14 cellular contexts compared by ENCODE assay signal in genomic region chr15:55279100-55279745, GRCh38. TPM values are rescaled to one million over a fixed set of nuclear protein-coding genes. Genes with fewer than 3 reads are reported as not detected.
DNase-seq lines count a peak whose midpoint lies in the region; ATAC-seq, FAIRE-seq and TF ChIP-seq lines count a peak whose summit lies in the region.
"Had no signal": no experiment of that assay in that cellular context is flagged by ENCODE, and none has a peak within 500 bp of the region (broad histone marks: within the 10 kb centered on the region; RNA-seq: fewer than 3 reads in every experiment).

No MANE protein-coding gene starts in this region.

- H3K4me2 ChIP-seq in SK-N-SH (no peak overlapping the region), KMS-11 (peak overlapping the region; percentile 71), astrocyte (ENCODE audit: low read length) (peak overlapping the region; percentile 67)
- H3K4me2 ChIP-seq: GM23338 had no signal

- no peaks in the 10 kb centered on the region for H3K79me2 ChIP-seq in SK-N-SH (ENCODE audit: insufficient read depth)
- peaks cover 69% of the 10 kb centered on the region for H3K79me2 ChIP-seq in KMS-11 (ENCODE audit: insufficient read depth, low read depth)
- H3K79me2 ChIP-seq in astrocyte (ENCODE audit: insufficient read depth, low read length) = peaks cover 35% of the 10 kb centered on the region

- H3K9me3 ChIP-seq in SK-N-SH (no peaks in the 10 kb centered on the region), astrocyte (ENCODE audit: insufficient read depth, low read depth, low read length) (no peaks in the 10 kb centered on the region), neutrophil (no peaks in the 10 kb centered on the region), MG63 (no peaks in the 10 kb centered on the region)
- H3K9me3 ChIP-seq: esophagus squamous epithelium had no signal

- no peak for TF ChIP-seq EP300 in SK-N-SH (IDR thresholded peaks at IDR 0.05; ENCODE audit: borderline replicate concordance in 1 of 2, low read depth in 1 of 2, low read length in 1 of 2)

- peaks cover 5% of the 10 kb centered on the region for H3F3A ChIP-seq in SK-N-SH (replicated peaks; ENCODE audit: insufficient read depth)

- no peak for TF ChIP-seq RAD21 in SK-N-SH (IDR thresholded peaks at IDR 0.05; ENCODE audit: low read length)

- POLR2A ChIA-PET in SK-N-SH (lab: Yijun Ruan, JAX) = no interaction called here

- H3K9ac ChIP-seq in SK-N-SH (no peak overlapping the region), KMS-11 (peak overlapping the region; percentile 33), astrocyte (ENCODE audit: low read length) (no peak overlapping the region)

- TF ChIP-seq CTCF in SK-N-SH (IDR thresholded peaks at IDR 0.05) = no peak
- no peak for TF ChIP-seq CTCF in KMS-11 (conservative IDR thresholded peaks at IDR 0.05; ENCODE audit: low read depth, low read length)
- TF ChIP-seq CTCF in astrocyte (IDR thresholded peaks at IDR 0.05; ENCODE audit: insufficient read depth, low read depth, low read length) = no peak
- no peak for TF ChIP-seq CTCF in neutrophil (IDR thresholded peaks at IDR 0.05)

- H3K27me3 ChIP-seq in SK-N-SH (ENCODE audit: insufficient read depth) = no peaks in the 10 kb centered on the region
- no peaks in the 10 kb centered on the region for H3K27me3 ChIP-seq in KMS-11 (ENCODE audit: insufficient read depth, low read depth)
- H3K27me3 ChIP-seq in astrocyte (ENCODE audit: insufficient read depth, low read length) = no peaks in the 10 kb centered on the region
- H3K27me3 ChIP-seq in neutrophil = no peaks in the 10 kb centered on the region
- no peaks in the 10 kb centered on the region for H3K27me3 ChIP-seq in MG63
- H3K27me3 ChIP-seq: esophagus squamous epithelium had no signal

- H3K4me3 Mint-ChIP-seq in astrocyte (ENCODE audit: unreplicated experiment) = no peak overlapping the region
- H3K4me3 Mint-ChIP-seq: GM23338, mesothelial cell of epicardium had no signal

- ATAC-seq in SK-N-SH treated with all-trans-retinoic acid at 6 μM for 48 hours = no peak; the same call in 2 of the 3 replicates
- ATAC-seq: GM23338 had no signal

- TF ChIP-seq POLR2A in GM12891 (IDR thresholded peaks at IDR 0.05; ENCODE audit: low read depth, low read length) = no peak

- CTCF ChIA-PET in SK-N-SH (lab: Yijun Ruan, JAX) = interaction anchor here (0.8 to 1.0 kb wide), 2 partner anchors 12 to 24 kb away, joined by 3 to 4 read pairs; no protein-coding TSS in a partner anchor

- H3K36me3 ChIP-seq in SK-N-SH (replicated peaks in 1 of 2; ENCODE audit: control insufficient read depth in 1 of 2, insufficient read depth in 2 of 2, low read length in 1 of 2) (no peaks in the 10 kb centered on the region), KMS-11 (ENCODE audit: insufficient read depth) (no peaks in the 10 kb centered on the region), astrocyte (ENCODE audit: insufficient read depth, low read length) (no peaks in the 10 kb centered on the region), neutrophil (peaks cover 4% of the 10 kb centered on the region), MG63 (no peaks in the 10 kb centered on the region; the same call in 1 of the 2 replicates)

- no peaks in the 10 kb centered on the region for H3K36me3 Mint-ChIP-seq in astrocyte (ENCODE audit: low read depth, unreplicated experiment)
- H3K36me3 Mint-ChIP-seq: mesothelial cell of epicardium had no signal

- H3K27ac Mint-ChIP-seq in astrocyte (ENCODE audit: unreplicated experiment) = peak overlapping the region; percentile 93
- H3K27ac Mint-ChIP-seq: GM23338 had no signal

- H3K27me3 Mint-ChIP-seq in astrocyte (ENCODE audit: low read depth, unreplicated experiment) = no peaks in the 10 kb centered on the region

- H3K27ac ChIP-seq in SK-N-SH (ENCODE audit: low read depth in 2 of 2, low read length in 1 of 2) (peak overlapping the region; percentile 55 to 82; a peak in 3 of 4 replicates), KMS-11 (peak overlapping the region; percentile 89), astrocyte (ENCODE audit: low read depth, low read length) (peak overlapping the region; percentile 69), neutrophil (peak overlapping the region; percentile 96)
- H3K27ac ChIP-seq: 22Rv1 had no signal

- no peak for DNase-seq in SK-N-SH
- no peak for DNase-seq in astrocyte (ENCODE audit: low read depth)
- no peak for DNase-seq in MG63
- no peak for DNase-seq in GM12891 (ENCODE audit: insufficient read length, low spot score)
- DNase-seq in RKO (ENCODE audit: low spot score) = no peak
- DNase-seq: esophagus squamous epithelium, NCI-H1048, NCI-H446 had no signal

- H3K4me3 ChIP-seq in SK-N-SH (ENCODE audit: low read depth in 2 of 2, low read length in 1 of 2) (no peak overlapping the region), KMS-11 (IDR thresholded peaks at IDR 0.05; ENCODE audit: insufficient read depth, low read depth, low read length) (no peak overlapping the region), astrocyte (ENCODE audit: insufficient read depth, low read depth, low read length) (no peak overlapping the region), neutrophil (ENCODE audit: low read depth in 1 of 2, low read length in 1 of 2) (peak overlapping the region in 1 of 2 experiments; percentile 35), MG63 (no peak overlapping the region)
- H3K4me3 ChIP-seq: esophagus squamous epithelium, GM23338 had no signal

- H3K9me2 ChIP-seq in SK-N-SH = no peaks in the 10 kb centered on the region

- no peak for FAIRE-seq in astrocyte (lab: Jason Lieb, UNC)
- FAIRE-seq in GM12891 (lab: Jason Lieb, UNC) = no peak

- 50% methylated on average over 2 of the region's 2 CpGs for WGBS in SK-N-SH (ENCODE audit: low lambda C conversion rate)

- H3K4me1 Mint-ChIP-seq in astrocyte (ENCODE audit: low read depth, unreplicated experiment) = peaks cover 39% of the 10 kb centered on the region

- H3K9me3 Mint-ChIP-seq in astrocyte (ENCODE audit: unreplicated experiment) = no peaks in the 10 kb centered on the region
- H3K9me3 Mint-ChIP-seq: GM23338, mesothelial cell of epicardium had no signal

- no peaks in the 10 kb centered on the region for H4K20me1 ChIP-seq in SK-N-SH (ENCODE audit: insufficient read depth)
- no peaks in the 10 kb centered on the region for H4K20me1 ChIP-seq in KMS-11 (ENCODE audit: insufficient read depth)
- H4K20me1 ChIP-seq in astrocyte (ENCODE audit: insufficient read depth, low read length) = peaks cover 7% of the 10 kb centered on the region

- H2AFZ ChIP-seq in SK-N-SH (ENCODE audit: low read depth) (no peak overlapping the region), KMS-11 (ENCODE audit: low read depth) (no peak overlapping the region), astrocyte (ENCODE audit: low read depth, low read length) (no peak overlapping the region)
- H2AFZ ChIP-seq: GM23338 had no signal

- H3K4me1 ChIP-seq in SK-N-SH (ENCODE audit: control insufficient read depth in 1 of 2, insufficient read depth in 2 of 2, low read depth in 1 of 2, low read length in 1 of 2) (peaks cover 0 to 23% of the 10 kb centered on the region in 2 experiments; a peak in 2 of 4 replicates), KMS-11 (ENCODE audit: low read depth, poor library complexity, severe bottlenecking) (peaks cover 100% of the 10 kb centered on the region), astrocyte (ENCODE audit: insufficient read depth, low read length) (peaks cover 29% of the 10 kb centered on the region), neutrophil (ENCODE audit: control insufficient read depth in 1 of 2, insufficient read depth in 1 of 2, low read depth in 1 of 2, low read length in 1 of 2) (peaks cover 98% of the 10 kb centered on the region in 2 experiments)

TF ChIP-seq in SK-N-SH, 30 proteins besides CTCF, POLR2A, EP300 and RAD21 (continues in another document):
- TF ChIP-seq NRF1 (IDR thresholded peaks at IDR 0.05; ENCODE audit: low read depth, low read length) = no peak
- TF ChIP-seq ELF1 (IDR thresholded peaks at IDR 0.05) = no peak
- TF ChIP-seq FOXJ3 (CRISPR knock-in tag; IDR thresholded peaks at IDR 0.05) = no peak

TF ChIP-seq in SK-N-SH treated with all-trans-retinoic acid at 6 μM for 48 hours, 23 proteins besides CTCF, POLR2A, EP300 and RAD21 (continues in another document):
- no peak for TF ChIP-seq SNAI2 (CRISPR knock-in tag; IDR thresholded peaks at IDR 0.05)
- no peak for TF ChIP-seq ESRRG (CRISPR knock-in tag; IDR thresholded peaks at IDR 0.05)
- TF ChIP-seq CSDC2 (CRISPR knock-in tag; IDR thresholded peaks at IDR 0.05) = no peak
- no peak for TF ChIP-seq ZC3H10 (CRISPR knock-in tag; IDR thresholded peaks at IDR 0.05)
- TF ChIP-seq PPARA (CRISPR knock-in tag; IDR thresholded peaks at IDR 0.05; ENCODE audit: borderline replicate concordance) = no peak
- no peak for TF ChIP-seq ZNF8 (CRISPR knock-in tag; IDR thresholded peaks at IDR 0.05)
- TF ChIP-seq ZNF70 (CRISPR knock-in tag; IDR thresholded peaks at IDR 0.05) = no peak

TF ChIP-seq in GM12891, 5 proteins besides CTCF, POLR2A, EP300 and RAD21:
- TF ChIP-seq TAF1 (IDR thresholded peaks at IDR 0.05; ENCODE audit: low read depth, low read length) (no peak), POU2F2 (IDR thresholded peaks at IDR 0.05; ENCODE audit: low read depth, low read length) (no peak), SPI1 (IDR thresholded peaks at IDR 0.05; ENCODE audit: low read depth, low read length) (no peak), PAX5 (IDR thresholded peaks at IDR 0.05; ENCODE audit: insufficient read depth, low read length, severe bottlenecking) (no peak), POLR2AphosphoS5 (IDR thresholded peaks at IDR 0.05; ENCODE audit: low read depth, low read length) (no peak)

RNA-seq across cellular contexts. Expression of gene RAB27A, which starts 10.4 kb away (rescaled TPM):
- 9.6 and 11.0 TPM in 2 replicates for polyA plus RNA-seq in SK-N-SH (2012; rRNA removed)
- 16.1 and 17.9 TPM in 2 replicates for polyA plus RNA-seq in SK-N-SH (2012; cell fraction: cytosol; rRNA removed)
- 4.2 and 6.1 TPM in 2 replicates for polyA plus RNA-seq in SK-N-SH (2012; cell fraction: nucleus; rRNA removed)
- total RNA-seq in astrocyte = 17.8 and 18.8 TPM in 2 replicates
- 4.3 and 27.5 TPM in 2 replicates for total RNA-seq in MG63 (2014; rRNA removed; shearing (Covaris generic); ENCODE audit: low replicate concordance)
- 14.4 TPM for polyA plus RNA-seq in GM12891 (2012; ENCODE audit: low read depth, missing spikeins)

RNA-seq across cellular contexts. Expression of gene PIGBOS1, which starts 39.7 kb away (rescaled TPM):
- 18.2 and 23.6 TPM in 2 replicates for polyA plus RNA-seq in SK-N-SH (2012; rRNA removed)
- 28.7 and 29.8 TPM in 2 replicates for polyA plus RNA-seq in SK-N-SH (2012; cell fraction: cytosol; rRNA removed)
- 5.1 and 5.6 TPM in 2 replicates for polyA plus RNA-seq in SK-N-SH (2012; cell fraction: nucleus; rRNA removed)
- total RNA-seq in astrocyte = 8.9 and 9.5 TPM in 2 replicates
- 23.3 and 50.0 TPM in 2 replicates for total RNA-seq in MG63 (2014; rRNA removed; shearing (Covaris generic); ENCODE audit: low replicate concordance)
- 11.6 TPM for polyA plus RNA-seq in GM12891 (2012; ENCODE audit: low read depth, missing spikeins)

RNA-seq across cellular contexts. Expression of gene PIGB, which starts 39.8 kb away (rescaled TPM):
- polyA plus RNA-seq in SK-N-SH (2012; rRNA removed) = 6.6 and 10.5 TPM in 2 replicates
- polyA plus RNA-seq in SK-N-SH (2012; cell fraction: cytosol; rRNA removed) = 8.5 and 10.2 TPM in 2 replicates
- polyA plus RNA-seq in SK-N-SH (2012; cell fraction: nucleus; rRNA removed) = 6.3 and 16.1 TPM in 2 replicates
- total RNA-seq in astrocyte = 10.6 and 13.6 TPM in 2 replicates
- 11.2 and 12.8 TPM in 2 replicates for total RNA-seq in MG63 (2014; rRNA removed; shearing (Covaris generic); ENCODE audit: low replicate concordance)
- polyA plus RNA-seq in GM12891 (2012; ENCODE audit: low read depth, missing spikeins) = 10.1 TPM
